19 cellular contexts compared by ENCODE assay signal in the genomic region with DNA sequence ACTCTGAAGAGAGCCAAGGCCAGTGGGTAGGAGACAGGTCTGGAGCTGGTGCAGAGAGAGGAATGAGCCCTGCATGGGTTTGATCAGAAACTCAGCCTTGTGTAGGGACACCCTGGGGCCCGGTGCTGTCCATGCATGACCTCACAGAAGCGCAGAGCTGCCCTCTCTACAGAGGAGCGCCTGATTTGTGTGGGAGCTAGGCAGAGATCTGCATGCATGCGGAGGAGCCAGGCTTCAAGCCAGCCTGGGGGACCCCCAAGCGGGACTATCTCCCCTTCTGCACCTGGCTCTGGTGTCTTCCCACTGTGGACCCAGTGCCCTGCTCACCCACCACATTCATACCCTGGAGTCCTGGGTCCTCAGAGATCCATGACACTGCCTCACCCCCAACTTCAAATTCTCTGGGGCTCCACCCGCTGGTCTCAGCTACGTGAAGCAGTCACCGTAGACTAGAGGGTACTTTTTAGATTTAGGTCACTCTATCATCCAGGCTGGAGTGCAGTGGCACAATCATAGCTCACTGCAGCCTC. TPM values are rescaled to one million over a fixed set of nuclear protein-coding genes. Genes with fewer than 3 reads are reported as not detected.
A peak's percentile ranks its signal among the peaks of the same experiment; 100 is the strongest.
DNase-seq lines count a peak whose midpoint lies in the region; ATAC-seq lines count a peak whose summit lies in the region.
"Had no signal": no experiment of that assay in that cellular context is flagged by ENCODE, and none has a peak within 500 bp of the region (broad histone marks: within the 10 kb centered on the region; RNA-seq: fewer than 3 reads in every experiment).

No MANE protein-coding gene starts in this region.

- ATAC-seq in Right ventricle myocardium superior (ENCODE audit: poor library complexity) (no peak), left cardiac atrium (no peak), HG03159 (IDR thresholded peaks at IDR 0.05; ENCODE audit: unreplicated experiment) (no peak)
- ATAC-seq: K562 had no signal

- H2BK5ac ChIP-seq in trophoblast cell (ENCODE audit: low read depth, low read length, poor library complexity): no peak overlapping the region

- peaks cover 13% of the 10 kb centered on the region for H3K79me1 ChIP-seq in trophoblast cell (ENCODE audit: low read length)

- no CpG with 5 or more reads among the region's 8 CpGs for WGBS in trophoblast cell (ENCODE audit: extremely low coverage, insufficient coverage, insufficient read length)

- H4K12ac ChIP-seq in trophoblast cell (ENCODE audit: low read depth, low read length): no peak overlapping the region

- H3K36me3 ChIP-seq in NT2/D1 (ENCODE audit: insufficient read depth, insufficient read length, low read length) (no peaks in the 10 kb centered on the region), trophoblast cell (ENCODE audit: control insufficient read depth in 1 of 2, insufficient read depth in 2 of 2, low read length in 2 of 2) (no peaks in the 10 kb centered on the region)

- H3K79me2 ChIP-seq in trophoblast cell (ENCODE audit: control insufficient read depth, insufficient read depth, low read length, poor library complexity): no peaks in the 10 kb centered on the region

- H3K4me3 ChIP-seq in NT2/D1 (ENCODE audit: insufficient read length, low read depth): no peak overlapping the region
- no peak overlapping the region for H3K4me3 ChIP-seq in trophoblast cell (ENCODE audit: low read depth, low read length)
- H3K4me3 ChIP-seq: K562 had no signal

- peak overlapping the region; percentile 51 for H2BK12ac ChIP-seq in trophoblast cell (ENCODE audit: low read length)

- no peak overlapping the region for H3K27ac ChIP-seq in trophoblast cell (ENCODE audit: low read depth, low read length)
- H3K27ac ChIP-seq: 22Rv1, HL-60 had no signal

- H4K8ac ChIP-seq in trophoblast cell (ENCODE audit: low read depth, low read length): peak overlapping the region; percentile 57

- H3K9me3 ChIP-seq in NT2/D1 (ENCODE audit: insufficient read depth, low read length) (no peaks in the 10 kb centered on the region), trophoblast cell (ENCODE audit: insufficient read depth, low read depth, low read length) (no peaks in the 10 kb centered on the region)

- H3K23ac ChIP-seq in trophoblast cell (ENCODE audit: low read length): no peak overlapping the region

- intact Hi-C loops in Right ventricle myocardium superior (cut with DNase I) (no loop called here), left cardiac atrium (cut with DNase I) (no loop called here)

- H2AK5ac ChIP-seq in trophoblast cell (ENCODE audit: low read length): no peak overlapping the region

- peak overlapping the region; percentile 13 for H3K14ac ChIP-seq in trophoblast cell (ENCODE audit: low read length)

- no peak overlapping the region for H3K4ac ChIP-seq in trophoblast cell (ENCODE audit: low read depth, low read length)

- H3K4me1 ChIP-seq in NT2/D1 (ENCODE audit: insufficient read depth, insufficient read length) (peaks cover 24% of the 10 kb centered on the region), trophoblast cell (ENCODE audit: control insufficient read depth in 1 of 2, insufficient read depth in 2 of 2, low read length in 2 of 2) (peaks cover 14 to 16% of the 10 kb centered on the region in 2 experiments)

- H2AFZ ChIP-seq in trophoblast cell (ENCODE audit: insufficient read depth, low read length, poor library complexity): no peak overlapping the region

- H3K27me3 ChIP-seq in NT2/D1 (ENCODE audit: insufficient read depth, insufficient read length) (peaks cover 3% of the 10 kb centered on the region), trophoblast cell (ENCODE audit: insufficient read depth, low read length) (no peaks in the 10 kb centered on the region)

- peak overlapping the region; percentile 67 for H4K91ac ChIP-seq in trophoblast cell (ENCODE audit: low read depth, low read length)

- H3K9ac ChIP-seq in NT2/D1 (ENCODE audit: insufficient read length, low read depth) (peak overlapping the region; percentile 17), trophoblast cell (ENCODE audit: low read length) (no peak overlapping the region)

- no peak overlapping the region for H3K4me2 ChIP-seq in trophoblast cell (ENCODE audit: low read length)

- peak; percentile 14 for DNase-seq in Right ventricle myocardium superior
- DNase-seq in left cardiac atrium: no peak
- DNase-seq in NT2/D1 (ENCODE audit: low read depth, low spot score): no peak
- peak; percentile 50 for DNase-seq in islet precursor cell
- DNase-seq in trophoblast cell: no peak
- no peak for DNase-seq in LoVo (ENCODE audit: low spot score)
- DNase-seq in NCI-H1048 (lab: John Stamatoyannopoulos, UW): no peak
- DNase-seq: GF-D8, MV-4-11, NCI-H1436 treated with DMSO at 0.1 percent for 48 hours, NCI-H2029 treated with DMSO at 0.1 percent for 48 hours, NCI-H748 treated with DMSO at 0.1 percent for 48 hours had no signal

- H2BK120ac ChIP-seq in trophoblast cell (ENCODE audit: insufficient read depth, low read length, poor library complexity): no peak overlapping the region

- H3K18ac ChIP-seq in trophoblast cell (ENCODE audit: low read length): no peak overlapping the region

RNA-seq across cellular contexts. Expression of gene LCN2, which starts 2.6 kb away (rescaled TPM):
- total RNA-seq in Right ventricle myocardium superior: not detected
- under 1 TPM in 1 of 2 donors, not detected in 1; 0.38 TPM for total RNA-seq in left cardiac atrium
- polyA plus RNA-seq in trophoblast cell (2013): not detected in 2 replicates
- total RNA-seq: Daoy, NCI-H460 had no signal
- polyA plus RNA-seq: BJ had no signal

RNA-seq across cellular contexts. Expression of gene BBLN, which starts 13.4 kb away (rescaled TPM):
- total RNA-seq in Right ventricle myocardium superior: 31.3 TPM
- 10 to 100 TPM; 45.3 to 46.2 TPM for total RNA-seq in left cardiac atrium
- polyA plus RNA-seq in trophoblast cell (2013): 57.0 and 59.5 TPM in 2 replicates

RNA-seq across cellular contexts. Expression of gene PTGES2, which starts 19.1 kb away (rescaled TPM):
- total RNA-seq in Right ventricle myocardium superior (155 TPM), left cardiac atrium (100 to 1,000 TPM; 111 to 155 TPM)
- polyA plus RNA-seq in trophoblast cell (2013): 24.0 and 25.6 TPM in 2 replicates

RNA-seq across cellular contexts. Expression of gene CIZ1, which starts 44.7 kb away (rescaled TPM):
- total RNA-seq in Right ventricle myocardium superior: 75.3 TPM
- total RNA-seq in left cardiac atrium: 10 to 100 TPM; 67.1 to 68.5 TPM
- 103 and 112 TPM in 2 replicates for polyA plus RNA-seq in trophoblast cell (2013)

RNA-seq across cellular contexts. Expression of gene DNM1, which starts 56.5 kb away (rescaled TPM):
- total RNA-seq in Right ventricle myocardium superior: 7.0 TPM
- 10 to 100 TPM; 11.3 to 14.0 TPM for total RNA-seq in left cardiac atrium
- polyA plus RNA-seq in trophoblast cell (2013): 6.0 TPM in 2 replicates

Comparison
In these comparisons a context has a peak if more than half of its experiments do, and no peak if none do; other contexts are left out.
1. DNase-seq: peak in Right ventricle myocardium superior (single experiment) and islet precursor cell (single experiment); none in left cardiac atrium (single experiment), NT2/D1 (single experiment), trophoblast cell (0 of 2), LoVo (single experiment) and NCI-H1048 (single experiment).